19 cellular contexts compared by ENCODE assay signal in the genomic region with DNA sequence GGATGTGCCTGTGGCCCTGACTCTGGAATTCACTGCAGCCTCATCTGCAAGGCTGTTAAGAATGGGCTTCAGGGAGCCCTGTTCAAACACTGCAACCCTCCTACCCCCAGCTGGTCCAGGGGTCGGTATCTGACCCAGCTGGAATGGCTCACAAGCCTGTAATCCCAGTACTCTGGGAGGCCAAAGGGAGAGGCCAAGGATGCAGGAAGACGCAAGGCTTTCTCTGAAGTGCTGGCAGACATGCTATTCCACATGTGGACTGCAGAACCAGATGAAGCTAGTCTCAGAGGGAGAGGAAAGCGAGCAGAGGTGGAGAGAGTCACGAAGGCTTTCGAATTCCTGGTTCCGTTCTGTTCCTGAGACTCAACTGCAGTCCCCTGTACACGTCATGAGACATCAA. TPM values are rescaled to one million over a fixed set of nuclear protein-coding genes. Genes with fewer than 3 reads are reported as not detected.
DNase-seq lines count a peak whose midpoint lies in the region; ATAC-seq and TF ChIP-seq lines count a peak whose summit lies in the region.
"Had no signal": no experiment of that assay in that cellular context is flagged by ENCODE, and none has a peak within 500 bp of the region (broad histone marks: within the 10 kb centered on the region; RNA-seq: fewer than 3 reads in every experiment).

No MANE protein-coding gene starts in this region.

- TF ChIP-seq CTCF in natural killer cell (IDR thresholded peaks at IDR 0.05) = no peak
- no peak for TF ChIP-seq CTCF in esophagus muscularis mucosa (IDR thresholded peaks at IDR 0.05)
- TF ChIP-seq CTCF in sigmoid colon (IDR thresholded peaks at IDR 0.05) = no peak

- H3K9me3 Mint-ChIP-seq in natural killer cell = no peaks in the 10 kb centered on the region
- no peaks in the 10 kb centered on the region for H3K9me3 Mint-ChIP-seq in natural killer cell treated with Interleukin-12 subunit alpha and Interleukin-12 subunit beta and Interleukin-15 and Interleukin-18, amount 100 ng/mL, for 72 hours
- H3K9me3 Mint-ChIP-seq: CD8-positive, alpha-beta memory T cell; IgD-negative memory B cell had no signal

- intact Hi-C loops in natural killer cell (cut with micrococcal nuclease) = no loop called here
- intact Hi-C loops in esophagus muscularis mucosa (cut with DNase I) = no loop called here
- intact Hi-C loops in sigmoid colon (cut with DNase I) = no loop called here
- intact Hi-C loops in aorta (cut with DNase I) = loop anchor here (2.0 to 10.0 kb wide), 3 partner anchors 45 to 311 kb away; a partner anchor contains a TSS

- no peak overlapping the region for H3K27ac Mint-ChIP-seq in natural killer cell
- H3K27ac Mint-ChIP-seq in natural killer cell treated with Interleukin-12 subunit alpha and Interleukin-12 subunit beta and Interleukin-15 and Interleukin-18, amount 100 ng/mL, for 72 hours = no peak overlapping the region
- H3K27ac Mint-ChIP-seq: IgD-negative memory B cell had no signal

- H3K36me3 ChIP-seq in esophagus muscularis mucosa = peaks cover 7 to 67% (median 24%) of the 10 kb centered on the region in 4 donors
- peaks cover 0 to 36% (median 11%) of the 10 kb centered on the region in 4 donors for H3K36me3 ChIP-seq in sigmoid colon
- peaks cover 0 to 9% of the 10 kb centered on the region in 2 donors for H3K36me3 ChIP-seq in aorta (ENCODE audit: control insufficient read depth in 1 of 2, insufficient read depth in 2 of 2, low read length in 1 of 2)

- H3K27me3 ChIP-seq in esophagus muscularis mucosa = no peaks in the 10 kb centered on the region
- H3K27me3 ChIP-seq in sigmoid colon = no peaks in the 10 kb centered on the region
- no peaks in the 10 kb centered on the region for H3K27me3 ChIP-seq in aorta (ENCODE audit: control insufficient read depth in 1 of 2, insufficient read depth in 2 of 2, low read length in 1 of 2)
- H3K27me3 ChIP-seq: colonic mucosa, MG63, right lobe of liver had no signal

- H3K27me3 Mint-ChIP-seq in natural killer cell (ENCODE audit: low read depth in 2 of 2) = no peaks in the 10 kb centered on the region
- H3K27me3 Mint-ChIP-seq in natural killer cell treated with Interleukin-12 subunit alpha and Interleukin-12 subunit beta and Interleukin-15 and Interleukin-18, amount 100 ng/mL, for 72 hours = no peaks in the 10 kb centered on the region
- H3K27me3 Mint-ChIP-seq: CD8-positive, alpha-beta memory T cell; IgD-negative memory B cell had no signal

- peak overlapping the region; percentile 80 to 89 (median 86) for H3K27ac ChIP-seq in esophagus muscularis mucosa (replicated peaks in 1 of 4)
- peak overlapping the region; percentile 84 to 89 (median 87) for H3K27ac ChIP-seq in sigmoid colon
- H3K27ac ChIP-seq in aorta (ENCODE audit: low read depth in 1 of 2, low read length in 2 of 2) = peak overlapping the region; percentile 63 to 93
- H3K27ac ChIP-seq: colonic mucosa, right lobe of liver had no signal

- H3K4me1 Mint-ChIP-seq in natural killer cell = peaks cover 2 to 11% of the 10 kb centered on the region in 2 donors
- H3K4me1 Mint-ChIP-seq in natural killer cell treated with Interleukin-12 subunit alpha and Interleukin-12 subunit beta and Interleukin-15 and Interleukin-18, amount 100 ng/mL, for 72 hours (ENCODE audit: low read depth in 2 of 2) = peaks cover 0 to 2% of the 10 kb centered on the region in 2 donors

- DNase-seq in natural killer cell (no peak), esophagus muscularis mucosa (ENCODE audit: extremely low spot score) (no peak), sigmoid colon (no peak), aorta (no peak), NCI-H1105 (lab: John Stamatoyannopoulos, UW) (no peak), occipital lobe (lab: John Stamatoyannopoulos, UW) (no peak)
- DNase-seq in natural killer cell treated with Interleukin-12 subunit alpha and Interleukin-12 subunit beta and Interleukin-15 and Interleukin-18, amount 100 ng/mL, for 72 hours (ENCODE audit: low spot score) = no peak
- DNase-seq: activated naive CD4-positive, alpha-beta T cell treated with Interleukin-2 at 50 U/mL for 16 hours; colonic mucosa; DMS79 treated with DMSO at 0.1 percent for 48 hours; foreskin melanocyte; kidney glomerular epithelial cell; MG63; nucleus accumbens; right lobe of liver; stimulated activated CD4-positive, alpha-beta T cell treated with anti-CD3 and anti-CD28 coated beads, Interleukin-2, amount 100 ng/mL, for 24 hours had no signal

- ATAC-seq in natural killer cell (peak in 2 of 3 donors; percentile 8 to 16), aorta (ENCODE audit: low FRiP score) (no peak), HG03565 (IDR thresholded peaks at IDR 0.05; ENCODE audit: unreplicated experiment) (no peak)
- no peak for ATAC-seq in natural killer cell treated with Interleukin-12 subunit alpha and Interleukin-12 subunit beta and Interleukin-15 and Interleukin-18, amount 100 ng/mL, for 72 hours

- no peak for TF ChIP-seq POLR2A in esophagus muscularis mucosa (IDR thresholded peaks at IDR 0.05; ENCODE audit: low read depth)
- peak in 1 of 2 donors; percentile 17 for TF ChIP-seq POLR2A in sigmoid colon (IDR thresholded peaks at IDR 0.05)

- no peaks in the 10 kb centered on the region for H3K36me3 Mint-ChIP-seq in natural killer cell
- no peaks in the 10 kb centered on the region for H3K36me3 Mint-ChIP-seq in natural killer cell treated with Interleukin-12 subunit alpha and Interleukin-12 subunit beta and Interleukin-15 and Interleukin-18, amount 100 ng/mL, for 72 hours

- no peak overlapping the region for H3K4me3 ChIP-seq in esophagus muscularis mucosa
- no peak overlapping the region for H3K4me3 ChIP-seq in sigmoid colon
- H3K4me3 ChIP-seq in aorta (ENCODE audit: low read length in 2 of 2) = no peak overlapping the region
- H3K4me3 ChIP-seq: colonic mucosa, MG63, right lobe of liver had no signal

- H3K4me3 Mint-ChIP-seq in natural killer cell = no peak overlapping the region
- H3K4me3 Mint-ChIP-seq in natural killer cell treated with Interleukin-12 subunit alpha and Interleukin-12 subunit beta and Interleukin-15 and Interleukin-18, amount 100 ng/mL, for 72 hours = no peak overlapping the region
- H3K4me3 Mint-ChIP-seq: IgD-negative memory B cell had no signal

- no peaks in the 10 kb centered on the region for H3K9me3 ChIP-seq in esophagus muscularis mucosa
- H3K9me3 ChIP-seq in sigmoid colon = no peaks in the 10 kb centered on the region
- no peaks in the 10 kb centered on the region for H3K9me3 ChIP-seq in aorta (ENCODE audit: control insufficient read depth, low read length)
- H3K9me3 ChIP-seq: colonic mucosa, MG63, right lobe of liver had no signal

- peaks cover 32 to 82% (median 67%) of the 10 kb centered on the region in 4 donors for H3K4me1 ChIP-seq in esophagus muscularis mucosa
- H3K4me1 ChIP-seq in sigmoid colon = peaks cover 0 to 56% (median 44%) of the 10 kb centered on the region in 4 donors
- H3K4me1 ChIP-seq in aorta (ENCODE audit: control insufficient read depth in 1 of 2, insufficient read depth in 2 of 2, low read length in 2 of 2) = peaks cover 0 to 5% of the 10 kb centered on the region in 2 donors
- H3K4me1 ChIP-seq: colonic mucosa, right lobe of liver had no signal

- no peak for TF ChIP-seq EP300 in esophagus muscularis mucosa (IDR thresholded peaks at IDR 0.05)
- TF ChIP-seq EP300 in sigmoid colon (IDR thresholded peaks at IDR 0.05) = no peak

- 70% methylated on average over 7 of the region's 7 CpGs for WGBS in esophagus muscularis mucosa
- WGBS in sigmoid colon, 2 donors = 87 to 92% methylated on average over 7 of the region's 7 CpGs
- 66 to 70% methylated on average over 7 of the region's 7 CpGs for WGBS in aorta, 2 donors

RNA-seq across cellular contexts. Expression of a gene that starts 45.0 kb away (rescaled TPM):
- total RNA-seq in natural killer cell (100 to 1,000 TPM; 137 to 163 (median 160) TPM), esophagus muscularis mucosa (100 to 1,000 TPM; 166 to 235 (median 202) TPM), sigmoid colon (100 to 1,000 TPM; 105 to 127 (median 119) TPM), aorta (100 to 1,000 TPM; 146 to 172 TPM), occipital lobe (125 TPM)
- 10 to 100 TPM; 24.4 to 31.8 TPM for total RNA-seq in natural killer cell treated with Interleukin-12 subunit alpha and Interleukin-12 subunit beta and Interleukin-15 and Interleukin-18, amount 100 ng/mL, for 72 hours
- polyA plus RNA-seq in sigmoid colon (10 to 100 TPM in 2 of 3 donors, 1 to 10 TPM in 1; 6.9 to 38.6 (median 11.4) TPM), aorta (10 to 100 TPM; 30.6 to 69.1 TPM)

Comparison
In these comparisons a context has a peak if more than half of its experiments do, and no peak if none do; other contexts are left out.
1. ATAC-seq: peak in natural killer cell (2 of 3); none in natural killer cell treated with Interleukin-12 subunit alpha and Interleukin-12 subunit beta and Interleukin-15 and Interleukin-18, amount 100 ng/mL, for 72 hours (0 of 2), aorta (single experiment) and HG03565 (single experiment).
2. intact Hi-C loops: an anchor here in aorta (2.0 to 10.0 kb wide); none called in natural killer cell, esophagus muscularis mucosa and sigmoid colon.
3. Peak in every context shown above with its lines, with median percentiles within 50 percentile points of each other: H3K27ac ChIP-seq.